Comparison of ENCODE assay signal across 2 cellular contexts in genomic region chr11:9565822-9566560, GRCh38.
TF ChIP-seq lines count a peak whose summit lies in the region.

No MANE protein-coding gene starts in this region.

TF ChIP-seq in SK-N-SH treated with all-trans-retinoic acid at 6 μM for 48 hours, 23 proteins besides CTCF, POLR2A, EP300 and RAD21 (continued from another document):
- TF ChIP-seq CREB5 (CRISPR knock-in tag; IDR thresholded peaks at IDR 0.05; ENCODE audit: low read depth), result peak; percentile 67

TF ChIP-seq in GM12878, 131 proteins besides CTCF, POLR2A, EP300 and RAD21 (continued from another document and continues in another):
- TF ChIP-seq IRF3 (IDR thresholded peaks at IDR 0.05) (no peak), BACH1 (IDR thresholded peaks at IDR 0.05; ENCODE audit: borderline replicate concordance) (peak; percentile 96), SP1 (IDR thresholded peaks at IDR 0.05; ENCODE audit: low read depth, low read length) (peak; percentile 39), ATF2 (IDR thresholded peaks at IDR 0.05; ENCODE audit: low read length) (peak; percentile 97), REST (IDR thresholded peaks at IDR 0.05; ENCODE audit: low read depth, low read length) (no peak), CREM (IDR thresholded peaks at IDR 0.05; ENCODE audit: low read depth) (peak; percentile 83), BCL11A (IDR thresholded peaks at IDR 0.05; ENCODE audit: low read depth, low read length) (peak; percentile 36; the same call in 1 of the 2 replicates), RFX5 (IDR thresholded peaks at IDR 0.05; ENCODE audit: low read depth, low read length) (0 out of 2 replicates have a peak, but pooled peaks have one; percentile 18), POU2F2 (IDR thresholded peaks at IDR 0.05; ENCODE audit: borderline replicate concordance, low read depth, low read length) (peak; percentile 59; the same call in 1 of the 3 replicates), TAF1 (IDR thresholded peaks at IDR 0.05; ENCODE audit: borderline replicate concordance, low read depth, low read length) (no peak), DPF2 (IDR thresholded peaks at IDR 0.05) (peak; percentile 56; the same call in 1 of the 2 replicates), ZNF274 (IDR thresholded peaks at IDR 0.05; ENCODE audit: insufficient read depth, insufficient read length) (no peak), SRF (IDR thresholded peaks at IDR 0.05; ENCODE audit: low read depth in 2 of 2, low read length in 2 of 2) (peak; percentile 68 to 97), MTA2 (IDR thresholded peaks at IDR 0.05; ENCODE audit: low read depth) (peak; percentile 80), ATF7 (IDR thresholded peaks at IDR 0.05; ENCODE audit: low read depth) (peak; percentile 99), TCF3 (IDR thresholded peaks at IDR 0.05; ENCODE audit: borderline replicate concordance, insufficient read depth, low read depth, low read length) (0 out of 2 replicates have a peak, but pooled peaks have one; percentile 21), RAD51 (IDR thresholded peaks at IDR 0.05) (no peak), MEF2B (IDR thresholded peaks at IDR 0.05; ENCODE audit: partially characterized antibody, poor library complexity, severe bottlenecking) (peak; percentile 40), IKZF1 (conservative IDR thresholded peaks at IDR 0.05) (0 out of 2 replicates have a peak, but pooled peaks have one; percentile 12), ZNF592 (IDR thresholded peaks at IDR 0.05) (no peak), EED (IDR thresholded peaks at IDR 0.05; ENCODE audit: low read depth) (peak; percentile 43; the same call in 1 of the 2 replicates), PBX3 (IDR thresholded peaks at IDR 0.05; ENCODE audit: insufficient replicate concordance, low read depth, low read length) (peak; percentile 65), YY1 (IDR thresholded peaks at IDR 0.05; ENCODE audit: low read depth, low read length) (0 out of 2 replicates have a peak, but pooled peaks have one; percentile 5), BCL3 (IDR thresholded peaks at IDR 0.05; ENCODE audit: borderline replicate concordance, insufficient read depth, low read depth, low read length, poor library complexity, severe bottlenecking) (peak; percentile 47), NBN (IDR thresholded peaks at IDR 0.05) (0 out of 2 replicates have a peak, but pooled peaks have one; percentile 69), IRF4 (IDR thresholded peaks at IDR 0.05; ENCODE audit: low read depth, low read length) (peak; percentile 71; the same call in 1 of the 2 replicates), E2F8 (IDR thresholded peaks at IDR 0.05; ENCODE audit: low read depth, partially characterized antibody) (no peak), MXI1 (IDR thresholded peaks at IDR 0.05; ENCODE audit: low read depth, low read length) (peak; percentile 61; the same call in 1 of the 2 replicates), NKRF (conservative IDR thresholded peaks at IDR 0.05) (no peak), JUNB (IDR thresholded peaks at IDR 0.05) (peak; percentile 95), SREBF2 (IDR thresholded peaks at IDR 0.05; ENCODE audit: low read length) (no peak), EGR1 (IDR thresholded peaks at IDR 0.05; ENCODE audit: borderline replicate concordance in 1 of 2, low read depth in 2 of 2, low read length in 2 of 2) (no peak), ZNF384 (IDR thresholded peaks at IDR 0.05; ENCODE audit: borderline replicate concordance, low read depth, low read length) (0 out of 2 replicates have a peak, but pooled peaks have one; percentile 28), FOXK2 (IDR thresholded peaks at IDR 0.05) (peak; percentile 33; the same call in 1 of the 2 replicates), TCF12 (IDR thresholded peaks at IDR 0.05; ENCODE audit: low read depth, low read length) (0 out of 2 replicates have a peak, but pooled peaks have one; percentile 4), IKZF2 (IDR thresholded peaks at IDR 0.05) (peak; percentile 24 to 40; a peak in 1 of 4 replicates), NR2F1 (conservative IDR thresholded peaks at IDR 0.05) (0 out of 2 replicates have a peak, but pooled peaks have one; percentile 15), ZBTB33 (IDR thresholded peaks at IDR 0.05) (no peak), FOS (IDR thresholded peaks at IDR 0.05; ENCODE audit: borderline replicate concordance, extremely low read depth, insufficient read length) (no peak)
